In genomic region chr9:137434498-137435380, GRCh38 we compare ENCODE assay signal across 1 cellular context.
TF ChIP-seq lines count a peak whose summit lies in the region.

No MANE protein-coding gene starts in this region.

TF ChIP-seq in Ishikawa, 13 proteins besides CTCF, POLR2A, EP300 and RAD21:
- TF ChIP-seq EGR1 (IDR thresholded peaks at IDR 0.05), result peak; percentile 28; the same call in 1 of the 2 replicates
- TF ChIP-seq TAF1 (IDR thresholded peaks at IDR 0.05; ENCODE audit: low read depth), result no peak
TF ChIP-seq in Ishikawa: peak in this region for 1.
